1 cellular context compared by ENCODE assay signal in the genomic region with DNA sequence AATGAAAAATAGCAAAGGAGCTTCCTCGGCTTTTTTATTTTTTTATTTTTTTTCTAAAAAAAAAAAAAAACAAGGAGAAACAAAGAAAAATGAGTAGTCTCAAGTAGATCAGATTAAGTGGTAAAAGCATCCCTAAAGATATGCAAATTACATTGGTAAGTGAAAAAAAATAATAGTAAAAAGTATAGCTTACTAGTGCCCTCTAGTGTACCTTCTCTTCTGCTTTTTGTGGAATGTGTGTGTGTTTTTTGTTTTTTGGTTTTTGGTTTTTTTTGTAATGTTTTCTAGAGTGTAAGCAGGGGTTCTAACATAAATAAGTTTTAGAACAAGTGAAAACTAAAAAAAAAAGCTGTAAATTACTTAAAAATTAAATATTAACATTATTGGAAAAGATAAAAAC.
TF ChIP-seq lines count a peak whose summit lies in the region.

No MANE protein-coding gene starts in this region.

TF ChIP-seq in IMR-90, 13 proteins besides CTCF, POLR2A, EP300 and RAD21 (continued from another document):
- TF ChIP-seq, protein P1, sequence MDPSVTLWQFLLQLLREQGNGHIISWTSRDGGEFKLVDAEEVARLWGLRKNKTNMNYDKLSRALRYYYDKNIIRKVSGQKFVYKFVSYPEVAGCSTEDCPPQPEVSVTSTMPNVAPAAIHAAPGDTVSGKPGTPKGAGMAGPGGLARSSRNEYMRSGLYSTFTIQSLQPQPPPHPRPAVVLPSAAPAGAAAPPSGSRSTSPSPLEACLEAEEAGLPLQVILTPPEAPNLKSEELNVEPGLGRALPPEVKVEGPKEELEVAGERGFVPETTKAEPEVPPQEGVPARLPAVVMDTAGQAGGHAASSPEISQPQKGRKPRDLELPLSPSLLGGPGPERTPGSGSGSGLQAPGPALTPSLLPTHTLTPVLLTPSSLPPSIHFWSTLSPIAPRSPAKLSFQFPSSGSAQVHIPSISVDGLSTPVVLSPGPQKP (IDR thresholded peaks at IDR 0.05; ENCODE audit: borderline replicate concordance, low read depth, low read length): no peak
- TF ChIP-seq CHD1 (IDR thresholded peaks at IDR 0.05; ENCODE audit: low read depth, low read length) (no peak), MAZ (IDR thresholded peaks at IDR 0.05; ENCODE audit: borderline replicate concordance, low read depth, low read length) (no peak), BHLHE40 (IDR thresholded peaks at IDR 0.05; ENCODE audit: low read depth, low read length) (no peak), SMC3 (IDR thresholded peaks at IDR 0.05; ENCODE audit: low read depth, low read length) (no peak), CEBPB (IDR thresholded peaks at IDR 0.05; ENCODE audit: low read depth, low read length) (no peak), MAFK (IDR thresholded peaks at IDR 0.05; ENCODE audit: low read depth, low read length) (no peak), RFX5 (IDR thresholded peaks at IDR 0.05; ENCODE audit: low read depth, low read length) (no peak), MXI1 (IDR thresholded peaks at IDR 0.05; ENCODE audit: borderline replicate concordance, low read depth, low read length) (no peak), FOS (IDR thresholded peaks at IDR 0.05; ENCODE audit: low read depth, low read length) (no peak)
- TF ChIP-seq, protein P2, sequence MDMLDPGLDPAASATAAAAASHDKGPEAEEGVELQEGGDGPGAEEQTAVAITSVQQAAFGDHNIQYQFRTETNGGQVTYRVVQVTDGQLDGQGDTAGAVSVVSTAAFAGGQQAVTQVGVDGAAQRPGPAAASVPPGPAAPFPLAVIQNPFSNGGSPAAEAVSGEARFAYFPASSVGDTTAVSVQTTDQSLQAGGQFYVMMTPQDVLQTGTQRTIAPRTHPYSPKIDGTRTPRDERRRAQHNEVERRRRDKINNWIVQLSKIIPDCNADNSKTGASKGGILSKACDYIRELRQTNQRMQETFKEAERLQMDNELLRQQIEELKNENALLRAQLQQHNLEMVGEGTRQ (IDR thresholded peaks at IDR 0.05; ENCODE audit: low read depth, low read length): no peak
